Comparison of ENCODE assay signal across 18 cellular contexts in the genomic region with DNA sequence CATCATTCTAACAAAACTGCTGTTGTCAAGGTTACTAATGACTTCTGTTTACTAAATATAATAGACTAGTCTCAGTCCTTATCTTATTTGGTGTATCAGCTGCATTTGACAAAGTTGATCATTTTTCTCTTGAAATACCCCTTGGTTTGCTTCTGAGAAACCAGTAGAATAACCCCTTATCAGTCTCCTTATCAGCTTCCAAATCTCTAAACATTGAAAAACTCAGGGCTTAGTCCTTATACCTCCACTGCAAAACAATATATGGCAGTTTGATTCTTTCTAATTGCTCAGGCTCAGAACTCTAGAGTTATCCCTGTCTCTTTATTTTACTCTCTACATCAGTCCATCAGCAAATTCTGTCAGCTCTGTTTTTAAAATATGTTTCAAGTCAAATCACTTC.
DNase-seq lines count a peak whose midpoint lies in the region; ATAC-seq and TF ChIP-seq lines count a peak whose summit lies in the region.
"Had no signal": no experiment of that assay in that cellular context is flagged by ENCODE, and none has a peak within 500 bp of the region (broad histone marks: within the 10 kb centered on the region; RNA-seq: fewer than 3 reads in every experiment).

No MANE protein-coding gene starts in this region.

- H2BK5ac ChIP-seq in mesenchymal stem cell (ENCODE audit: low read depth, low read length, poor library complexity, severe bottlenecking) = no peak overlapping the region

- DNase-seq in breast epithelium (ENCODE audit: low spot score in 2 of 2) (no peak), mesenchymal stem cell (peak; percentile 17), thoracic aorta (ENCODE audit: low spot score) (no peak), MM.1S (no peak), foreskin keratinocyte (no peak), progenitor cell of endocrine pancreas (ENCODE audit: low spot score, unreplicated experiment) (no peak), DMS153 treated with DMSO at 0.1 percent for 48 hours (lab: John Stamatoyannopoulos, UW; ENCODE audit: unreplicated experiment) (no peak)
- DNase-seq: activated CD4-positive, alpha-beta T cell treated with anti-CD3 and anti-CD28 coated beads, Interleukin-2, amount 10 ng/mL, durations not matched to agents 7 days and 5 days; activated naive CD4-positive, alpha-beta T cell treated with anti-CD3 and anti-CD28 coated beads for 36 hours; activated T-cell treated with anti-CD3 and anti-CD28 coated beads for 4 hours; GF-D8; hypothalamus; NCI-H1694; NCI-H510A; posterior cingulate gyrus; SHP77 treated with DMSO at 0.1 percent for 48 hours had no signal

- no peaks in the 10 kb centered on the region for H3K36me3 Mint-ChIP-seq in progenitor cell of endocrine pancreas (ENCODE audit: insufficient read depth)

- H3K9me3 ChIP-seq in KOPT-K1 (ENCODE audit: insufficient read depth, low read length, poor library complexity, severe bottlenecking) = no peaks in the 10 kb centered on the region
- H3K9me3 ChIP-seq in breast epithelium = no peaks in the 10 kb centered on the region
- no peaks in the 10 kb centered on the region for H3K9me3 ChIP-seq in mesenchymal stem cell (ENCODE audit: control insufficient read depth, low read length)
- H3K9me3 ChIP-seq in thoracic aorta = no peaks in the 10 kb centered on the region
- H3K9me3 ChIP-seq in MM.1S (replicated peaks; ENCODE audit: insufficient read depth, low read length) = no peaks in the 10 kb centered on the region
- H3K9me3 ChIP-seq: body of pancreas had no signal

- H3K4me3 ChIP-seq in breast epithelium (peak overlapping the region in 2 of 3 donors; percentile 30 to 48), mesenchymal stem cell (ENCODE audit: insufficient read depth in 1 of 2, low read depth in 1 of 2, low read length in 2 of 2) (no peak overlapping the region), thoracic aorta (peak overlapping the region; percentile 70), MM.1S (ENCODE audit: low read length) (no peak overlapping the region)
- H3K4me3 ChIP-seq: body of pancreas had no signal

- no peak overlapping the region for H3K27ac Mint-ChIP-seq in progenitor cell of endocrine pancreas
- H3K27ac Mint-ChIP-seq: activated CD4-positive, alpha-beta T cell treated with anti-CD3 and anti-CD28 coated beads, Interleukin-2, amount 10 ng/mL, durations not matched to agents 7 days and 5 days; activated naive CD4-positive, alpha-beta T cell treated with anti-CD3 and anti-CD28 coated beads for 36 hours had no signal

- H2BK120ac ChIP-seq in mesenchymal stem cell (ENCODE audit: low read depth, low read length) = no peak overlapping the region

- H2AFZ ChIP-seq in mesenchymal stem cell (ENCODE audit: low read depth, low read length) (no peak overlapping the region), MM.1S (ENCODE audit: low read length) (no peak overlapping the region)

- H3K4me3 Mint-ChIP-seq in progenitor cell of endocrine pancreas (ENCODE audit: low read depth) = no peak overlapping the region
- H3K4me3 Mint-ChIP-seq: activated CD4-positive, alpha-beta T cell treated with anti-CD3 and anti-CD28 coated beads, Interleukin-2, amount 10 ng/mL, durations not matched to agents 7 days and 5 days; activated naive CD4-positive, alpha-beta T cell treated with anti-CD3 and anti-CD28 coated beads for 36 hours had no signal

- no peak overlapping the region for H3K4ac ChIP-seq in mesenchymal stem cell (ENCODE audit: low read depth in 1 of 2, low read length in 2 of 2)

- H3K9ac ChIP-seq in mesenchymal stem cell (ENCODE audit: low read length) (peak overlapping the region; percentile 46), MM.1S (ENCODE audit: low read length) (no peak overlapping the region)

- no peak overlapping the region for H3K18ac ChIP-seq in mesenchymal stem cell (ENCODE audit: low read depth in 1 of 2, low read length in 2 of 2)

- H3K27ac ChIP-seq in KOPT-K1 (ENCODE audit: low read depth, low read length, poor library complexity, severe bottlenecking) = peak overlapping the region; percentile 21
- no peak overlapping the region for H3K27ac ChIP-seq in breast epithelium
- no peak overlapping the region for H3K27ac ChIP-seq in mesenchymal stem cell (ENCODE audit: low read length, poor library complexity, severe bottlenecking)
- H3K27ac ChIP-seq in thoracic aorta = peak overlapping the region; percentile 46 to 74
- no peak overlapping the region for H3K27ac ChIP-seq in MM.1S (ENCODE audit: low read length)
- H3K27ac ChIP-seq in foreskin keratinocyte = no peak overlapping the region
- H3K27ac ChIP-seq: body of pancreas had no signal

- H2BK15ac ChIP-seq in mesenchymal stem cell (ENCODE audit: low read depth, poor library complexity, severe bottlenecking) = no peak overlapping the region

- H3K9me2 ChIP-seq in MM.1S (replicated peaks; ENCODE audit: insufficient read depth, low read length) = no peaks in the 10 kb centered on the region

- no peaks in the 10 kb centered on the region for H3K9me3 Mint-ChIP-seq in progenitor cell of endocrine pancreas (ENCODE audit: low read depth)
- H3K9me3 Mint-ChIP-seq: activated CD4-positive, alpha-beta T cell treated with anti-CD3 and anti-CD28 coated beads, Interleukin-2, amount 10 ng/mL, durations not matched to agents 7 days and 5 days; activated naive CD4-positive, alpha-beta T cell treated with anti-CD3 and anti-CD28 coated beads for 36 hours had no signal

- no peaks in the 10 kb centered on the region for H3K4me1 Mint-ChIP-seq in progenitor cell of endocrine pancreas (ENCODE audit: low read depth)

- H4K20me1 ChIP-seq in MM.1S (ENCODE audit: insufficient read depth, low read length) = no peaks in the 10 kb centered on the region

- TF ChIP-seq CTCF in breast epithelium (IDR thresholded peaks at IDR 0.05) (no peak), thoracic aorta (IDR thresholded peaks at IDR 0.05) (no peak), MM.1S (IDR thresholded peaks at IDR 0.05; ENCODE audit: low read length) (no peak), foreskin keratinocyte (conservative IDR thresholded peaks at IDR 0.05) (no peak), progenitor cell of endocrine pancreas (IDR thresholded peaks at IDR 0.05; ENCODE audit: unreplicated experiment) (no peak)

- H4K91ac ChIP-seq in mesenchymal stem cell (ENCODE audit: low read length) = no peak overlapping the region

- H3K27me3 ChIP-seq in breast epithelium = no peaks in the 10 kb centered on the region
- no peaks in the 10 kb centered on the region for H3K27me3 ChIP-seq in mesenchymal stem cell (ENCODE audit: control insufficient read depth in 1 of 2, insufficient read depth in 1 of 2, low read length in 2 of 2)
- no peaks in the 10 kb centered on the region for H3K27me3 ChIP-seq in thoracic aorta (replicated peaks; ENCODE audit: insufficient read depth)
- H3K27me3 ChIP-seq in MM.1S (replicated peaks; ENCODE audit: insufficient read depth, low read length) = no peaks in the 10 kb centered on the region
- H3K27me3 ChIP-seq in foreskin keratinocyte = no peaks in the 10 kb centered on the region
- H3K27me3 ChIP-seq: body of pancreas had no signal

- H3K36me3 ChIP-seq in KOPT-K1 (ENCODE audit: insufficient read depth, low read length) (no peaks in the 10 kb centered on the region), breast epithelium (no peaks in the 10 kb centered on the region), mesenchymal stem cell (ENCODE audit: control insufficient read depth in 1 of 2, insufficient read depth in 2 of 2, low read depth in 1 of 2, low read length in 2 of 2) (no peaks in the 10 kb centered on the region), thoracic aorta (no peaks in the 10 kb centered on the region), MM.1S (replicated peaks; ENCODE audit: insufficient read depth, low read length) (no peaks in the 10 kb centered on the region)

- no peak overlapping the region for H4K8ac ChIP-seq in mesenchymal stem cell (ENCODE audit: low read length)

- H3K4me1 ChIP-seq in breast epithelium (no peaks in the 10 kb centered on the region), mesenchymal stem cell (ENCODE audit: control insufficient read depth, insufficient read depth, low read depth, low read length) (no peaks in the 10 kb centered on the region), thoracic aorta (ENCODE audit: control insufficient read depth in 1 of 2, low read depth in 2 of 2) (peaks cover 10 to 25% of the 10 kb centered on the region in 2 donors), MM.1S (ENCODE audit: low read length) (no peaks in the 10 kb centered on the region), foreskin keratinocyte (peaks cover 6% of the 10 kb centered on the region)

- ATAC-seq in thoracic aorta (ENCODE audit: insufficient number of reproducible peaks, low FRiP score, low read depth) (no peak), foreskin keratinocyte (no peak)

- H2AK5ac ChIP-seq in mesenchymal stem cell (ENCODE audit: low read length, severe bottlenecking) = no peak overlapping the region

- no peak overlapping the region for H2BK12ac ChIP-seq in mesenchymal stem cell (ENCODE audit: low read length in 2 of 2)

- H3K27me3 Mint-ChIP-seq in progenitor cell of endocrine pancreas = no peaks in the 10 kb centered on the region
- H3K27me3 Mint-ChIP-seq: activated CD4-positive, alpha-beta T cell treated with anti-CD3 and anti-CD28 coated beads, Interleukin-2, amount 10 ng/mL, durations not matched to agents 7 days and 5 days had no signal

- H3K4me2 ChIP-seq in mesenchymal stem cell (ENCODE audit: low read length, poor library complexity, severe bottlenecking) = no peak overlapping the region
- no peak overlapping the region for H3K4me2 ChIP-seq in MM.1S (ENCODE audit: low read depth, low read length)

- no peak overlapping the region for H3K23ac ChIP-seq in mesenchymal stem cell (ENCODE audit: low read length in 2 of 2)

- H3K79me1 ChIP-seq in mesenchymal stem cell (replicated peaks; ENCODE audit: low read length, poor library complexity, severe bottlenecking) = peaks cover 2% of the 10 kb centered on the region

- no peaks in the 10 kb centered on the region for H3K79me2 ChIP-seq in MM.1S (ENCODE audit: low read length)

- no peak overlapping the region for H3K14ac ChIP-seq in mesenchymal stem cell (ENCODE audit: low read length in 2 of 2)

- no peaks in the 10 kb centered on the region for H3F3A ChIP-seq in MM.1S (ENCODE audit: insufficient read depth, low read length)

- no peak for TF ChIP-seq POLR2A in breast epithelium (IDR thresholded peaks at IDR 0.05)

- intact Hi-C loops in breast epithelium (cut with DNase I; ENCODE audit: low total_unique reads) = no loop called here

Comparison
In these comparisons a context has a peak if more than half of its experiments do, and no peak if none do; other contexts are left out.
1. H3K27ac ChIP-seq: peak in KOPT-K1 (single experiment) and thoracic aorta (2 of 2); none in breast epithelium (0 of 2), mesenchymal stem cell (single experiment), MM.1S (single experiment) and foreskin keratinocyte (single experiment).
2. H3K4me3 ChIP-seq: peak in breast epithelium (2 of 3) and thoracic aorta (single experiment); none in mesenchymal stem cell (0 of 2) and MM.1S (single experiment).